27 cellular contexts compared by ENCODE assay signal in genomic region chr11:24240496-24240895, GRCh38.
"Had no signal": no experiment of that assay in that cellular context is flagged by ENCODE, and none has a peak within 500 bp of the region (broad histone marks: within the 10 kb centered on the region; RNA-seq: fewer than 3 reads in every experiment).

No MANE protein-coding gene starts in this region.

- H3K4me1 ChIP-seq: gastrocnemius medialis, parathyroid adenoma, right lobe of liver, suprapubic skin, transverse colon, upper lobe of right lung, uterus had no signal

- H3K79me2 ChIP-seq: parathyroid adenoma had no signal

- H3K36me3 Mint-ChIP-seq: memory B cell; naive B cell; natural killer cell treated with Interleukin-12 subunit alpha and Interleukin-12 subunit beta and Interleukin-15 and Interleukin-18, amount 100 ng/mL, for 72 hours had no signal

- H3K9ac ChIP-seq: parathyroid adenoma had no signal

- H2AFZ ChIP-seq: parathyroid adenoma had no signal

- H3K27ac ChIP-seq: dorsolateral prefrontal cortex, epithelial cell of prostate, gastrocnemius medialis, parathyroid adenoma, right lobe of liver, suprapubic skin, transverse colon, upper lobe of right lung, uterus had no signal

- ATAC-seq: esophagus mucosa; gastrocnemius medialis; left ventricle myocardium superior; mucosa of descending colon; natural killer cell treated with Interleukin-12 subunit alpha and Interleukin-12 subunit beta and Interleukin-15 and Interleukin-18, amount 100 ng/mL, for 72 hours; right lobe of liver; stimulated activated naive CD8-positive, alpha-beta T cell treated with anti-CD3 and anti-CD28 coated beads, Interleukin-15, amount 100 ng/mL, for 72 hours; upper lobe of right lung had no signal

- H3K36me3 ChIP-seq: gastrocnemius medialis, right lobe of liver, suprapubic skin, transverse colon, upper lobe of right lung, uterus had no signal

- FAIRE-seq: keratinocyte, small intestine had no signal

- H3K4me3 ChIP-seq: dorsolateral prefrontal cortex, gastrocnemius medialis, lung, mucosa of descending colon, right lobe of liver, suprapubic skin, transverse colon, upper lobe of right lung, uterus had no signal

- DNase-seq: dorsolateral prefrontal cortex; effector CD8-positive, alpha-beta T cell; endodermal cell; foreskin fibroblast; gastrocnemius medialis; head of caudate nucleus; left ventricle myocardium superior; mucosa of descending colon; naive B cell; right lobe of liver; small intestine; stimulated activated CD4-positive, alpha-beta T cell treated with anti-CD3 and anti-CD28 coated beads, Interleukin-15, amount 100 ng/mL, for 24 hours; stimulated activated CD4-positive, alpha-beta T cell treated with anti-CD3 and anti-CD28 coated beads, Interleukin-2, amount 100 ng/mL, for 48 hours; stimulated activated naive CD4-positive, alpha-beta T cell; stimulated activated naive CD8-positive, alpha-beta T cell treated with anti-CD3 and anti-CD28 coated beads, Interleukin-15, amount 100 ng/mL, for 72 hours; transverse colon; upper lobe of right lung; uterus had no signal

- H3K27me3 ChIP-seq: dorsolateral prefrontal cortex, gastrocnemius medialis, right lobe of liver, suprapubic skin, transverse colon, upper lobe of right lung, uterus had no signal

- H3K27ac Mint-ChIP-seq: endodermal cell; memory B cell; naive B cell; natural killer cell treated with Interleukin-12 subunit alpha and Interleukin-12 subunit beta and Interleukin-15 and Interleukin-18, amount 100 ng/mL, for 72 hours; progenitor cell of endocrine pancreas; stimulated activated naive CD8-positive, alpha-beta T cell treated with anti-CD3 and anti-CD28 coated beads, Interleukin-15, amount 100 ng/mL, for 72 hours had no signal

- H3K9me3 ChIP-seq: gastrocnemius medialis, mucosa of descending colon, right lobe of liver, suprapubic skin, transverse colon, upper lobe of right lung, uterus had no signal
